ENCODE assay signal across 12 cellular contexts in the genomic region with DNA sequence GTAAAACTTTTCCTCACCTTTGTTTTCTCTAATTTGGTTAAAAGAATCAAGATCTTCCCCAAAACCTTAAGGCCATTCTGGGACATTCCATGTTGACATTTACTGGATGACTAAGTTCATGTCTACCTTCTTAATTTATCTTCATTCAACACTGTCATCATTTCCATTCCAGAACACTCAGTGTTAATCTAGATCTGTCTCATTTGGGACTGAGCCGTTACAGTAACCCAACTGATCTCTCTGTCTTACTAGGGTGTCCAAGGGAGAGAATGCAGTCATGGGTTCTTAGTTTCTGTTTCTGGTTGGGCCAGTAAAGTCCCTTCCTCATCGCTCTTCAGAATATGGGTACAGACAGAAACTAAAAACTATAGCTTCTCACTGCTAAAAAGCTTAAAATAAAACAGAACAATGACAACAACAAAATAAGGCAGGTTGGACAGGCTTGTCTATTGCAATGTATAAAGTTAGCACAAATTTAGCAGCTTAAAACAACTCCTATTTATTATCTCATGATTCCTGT.
DNase-seq lines count a peak whose midpoint lies in the region; ATAC-seq and TF ChIP-seq lines count a peak whose summit lies in the region.
"Had no signal": no experiment of that assay in that cellular context is flagged by ENCODE, and none has a peak within 500 bp of the region (broad histone marks: within the 10 kb centered on the region; RNA-seq: fewer than 3 reads in every experiment).

No MANE protein-coding gene starts in this region.

- no peak overlapping the region for H3K56ac ChIP-seq in mesendoderm (ENCODE audit: low read length)

- H3K36me3 ChIP-seq in OCI-LY3 (replicated peaks; ENCODE audit: low read depth, low read length): peaks cover 7% of the 10 kb centered on the region
- no peaks in the 10 kb centered on the region for H3K36me3 ChIP-seq in mesendoderm (ENCODE audit: control insufficient read depth, insufficient read depth, low read length)
- H3K36me3 ChIP-seq: neural progenitor cell had no signal

- H2AK5ac ChIP-seq in mesendoderm (ENCODE audit: low read length): no peak overlapping the region

- H2BK120ac ChIP-seq in mesendoderm (ENCODE audit: low read depth, low read length): no peak overlapping the region

- H3K18ac ChIP-seq in mesendoderm (ENCODE audit: low read length): no peak overlapping the region

- no peaks in the 10 kb centered on the region for H4K20me1 ChIP-seq in OCI-LY3 (ENCODE audit: insufficient read depth, low read length)

- H3K4me2 ChIP-seq in OCI-LY3 (ENCODE audit: low read length) (peak overlapping the region; percentile 24), mesendoderm (ENCODE audit: low read length) (no peak overlapping the region)
- H3K4me2 ChIP-seq: neural progenitor cell had no signal

- no peak for TF ChIP-seq CTCF in GM20000 (IDR thresholded peaks at IDR 0.05; ENCODE audit: extremely low read depth, missing control alignments)
- TF ChIP-seq CTCF in OCI-LY3 (IDR thresholded peaks at IDR 0.05; ENCODE audit: low read depth, low read length): no peak

- H3K4ac ChIP-seq in mesendoderm (ENCODE audit: low read depth, low read length): no peak overlapping the region

- no peak overlapping the region for H3K23ac ChIP-seq in mesendoderm (ENCODE audit: low read length)

- no peak overlapping the region for H4K5ac ChIP-seq in mesendoderm (ENCODE audit: low read length)

- H3K9ac ChIP-seq in OCI-LY3 (ENCODE audit: low read length) (peak overlapping the region; percentile 1; the same call in 1 of the 2 replicates), mesendoderm (ENCODE audit: low read length) (no peak overlapping the region)
- H3K9ac ChIP-seq: neural progenitor cell had no signal

- H3K9me3 ChIP-seq in OCI-LY3 (ENCODE audit: insufficient read depth, low read length): peaks cover 5% of the 10 kb centered on the region; the same call in 1 of the 2 replicates

- DNase-seq in GM20000 (ENCODE audit: low spot score) (peak; percentile 61), mesendoderm (no peak), AG20443 (ENCODE audit: low spot score) (no peak), hepatic stellate cell (ENCODE audit: low spot score) (no peak)
- DNase-seq: activated gamma-delta T cell treated with Interleukin-2 at 50 U/mL for 16 hours, IMR-90, kidney glomerular epithelial cell, NCI-H187 treated with DMSO at 0.1 percent for 48 hours had no signal

- peak overlapping the region; percentile 81 for H2AFZ ChIP-seq in OCI-LY3 (ENCODE audit: low read depth, low read length)
- H2AFZ ChIP-seq: neural progenitor cell had no signal

- WGBS in mesendoderm (ENCODE audit: extremely low coverage, insufficient coverage, low lambda C conversion rate): no CpG with 5 or more reads among the region's 2 CpGs

- H3K27me3 ChIP-seq in OCI-LY3 (ENCODE audit: low read depth, low read length): no peaks in the 10 kb centered on the region
- H3K27me3 ChIP-seq in mesendoderm (ENCODE audit: insufficient read depth, low read length, poor library complexity): no peaks in the 10 kb centered on the region
- H3K27me3 ChIP-seq: neural progenitor cell had no signal

- H3K79me2 ChIP-seq in OCI-LY3 (ENCODE audit: low read length) (no peaks in the 10 kb centered on the region), mesendoderm (ENCODE audit: control insufficient read depth, insufficient read depth, low read length) (no peaks in the 10 kb centered on the region)

- H3K27ac ChIP-seq in OCI-LY3 (ENCODE audit: low read length): peak overlapping the region; percentile 66
- no peak overlapping the region for H3K27ac ChIP-seq in mesendoderm (ENCODE audit: low read depth, low read length)
- H3K27ac ChIP-seq: neural progenitor cell had no signal

- H3K4me3 ChIP-seq in OCI-LY3 (ENCODE audit: low read length) (0 out of 2 replicates have a peak overlapping the region, but pooled peaks have one; percentile 0), mesendoderm (ENCODE audit: low read length) (no peak overlapping the region)
- H3K4me3 ChIP-seq: neural progenitor cell had no signal

- H3K4me1 ChIP-seq in OCI-LY3 (ENCODE audit: low read length) (peaks cover 24% of the 10 kb centered on the region), mesendoderm (ENCODE audit: control insufficient read depth, low read depth, low read length) (no peaks in the 10 kb centered on the region)
- H3K4me1 ChIP-seq: neural progenitor cell had no signal

- peak; percentile 57 for ATAC-seq in GM18861 (IDR thresholded peaks at IDR 0.05; ENCODE audit: unreplicated experiment)
- peak; percentile 55 for ATAC-seq in HG02970 (IDR thresholded peaks at IDR 0.05; ENCODE audit: low FRiP score, unreplicated experiment)

- H3K79me1 ChIP-seq in mesendoderm (ENCODE audit: low read length): no peaks in the 10 kb centered on the region

- H2BK15ac ChIP-seq in mesendoderm (replicated peaks; ENCODE audit: low read depth): no peak overlapping the region

- no peak overlapping the region for H2BK5ac ChIP-seq in mesendoderm (ENCODE audit: low read length)

- H4K8ac ChIP-seq in mesendoderm (ENCODE audit: low read depth, low read length): no peak overlapping the region
